In the genomic region with DNA sequence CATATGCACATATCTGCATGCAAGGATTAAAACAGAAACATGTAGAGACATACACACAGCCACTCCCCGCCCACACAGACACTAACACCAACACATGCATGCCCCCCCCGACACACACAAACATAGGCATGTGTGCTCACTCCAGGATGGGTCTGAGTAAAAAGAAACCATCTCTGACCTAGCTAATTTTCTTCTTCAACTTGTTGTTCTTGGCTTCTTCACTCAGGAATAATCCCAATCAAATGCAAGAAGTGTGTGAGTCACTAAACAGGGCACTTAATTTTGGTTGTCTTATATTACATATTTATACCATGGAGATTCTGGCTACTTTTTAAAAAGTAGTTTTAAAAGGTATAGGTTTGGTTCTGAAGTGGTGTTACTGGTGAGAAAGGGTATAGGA, we compare ENCODE assay signal across 1 cellular context.
TF ChIP-seq lines count a peak whose summit lies in the region.

No MANE protein-coding gene starts in this region.

TF ChIP-seq in H1, 55 proteins besides CTCF, POLR2A, EP300 and RAD21 (continued from another document):
- TF ChIP-seq, protein P1, sequence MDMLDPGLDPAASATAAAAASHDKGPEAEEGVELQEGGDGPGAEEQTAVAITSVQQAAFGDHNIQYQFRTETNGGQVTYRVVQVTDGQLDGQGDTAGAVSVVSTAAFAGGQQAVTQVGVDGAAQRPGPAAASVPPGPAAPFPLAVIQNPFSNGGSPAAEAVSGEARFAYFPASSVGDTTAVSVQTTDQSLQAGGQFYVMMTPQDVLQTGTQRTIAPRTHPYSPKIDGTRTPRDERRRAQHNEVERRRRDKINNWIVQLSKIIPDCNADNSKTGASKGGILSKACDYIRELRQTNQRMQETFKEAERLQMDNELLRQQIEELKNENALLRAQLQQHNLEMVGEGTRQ (IDR thresholded peaks at IDR 0.05; ENCODE audit: low read length) = no peak
- TF ChIP-seq SIX5 (IDR thresholded peaks at IDR 0.05; ENCODE audit: low read depth, low read length) = no peak
